Comparison of ENCODE assay signal across 1 cellular context in the genomic region with DNA sequence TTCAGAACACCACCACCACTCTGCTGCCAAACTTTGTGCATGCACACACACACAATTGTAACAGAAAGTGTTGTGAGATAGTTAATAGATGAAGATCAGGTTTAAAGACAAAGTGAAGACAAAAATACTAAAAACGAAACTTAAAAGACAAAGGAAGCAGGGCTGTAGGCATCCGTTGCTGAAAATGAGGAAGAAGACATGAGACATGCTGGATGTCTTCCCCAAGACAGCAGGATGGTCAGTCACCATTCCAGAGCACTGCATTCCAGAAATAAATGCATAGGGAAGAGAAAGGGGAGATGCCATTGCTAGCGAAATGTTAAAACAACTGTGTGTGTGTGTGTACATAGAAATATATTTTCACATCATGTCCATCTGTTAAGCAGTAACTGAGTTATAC.
TF ChIP-seq lines count a peak whose summit lies in the region.

No MANE protein-coding gene starts in this region.

TF ChIP-seq in GM23338, 12 proteins besides CTCF, POLR2A, EP300 and RAD21 (continued from another document):
- TF ChIP-seq CREB1 (CRISPR knock-in tag; IDR thresholded peaks at IDR 0.05; ENCODE audit: low read depth): no peak
- TF ChIP-seq EZH2phosphoT487 (IDR thresholded peaks at IDR 0.05; ENCODE audit: unreplicated experiment): no peak
